Comparison of ENCODE assay signal across 17 cellular contexts in genomic region chr3:177672252-177672911, GRCh38.
DNase-seq lines count a peak whose midpoint lies in the region; ATAC-seq and TF ChIP-seq lines count a peak whose summit lies in the region.
"Had no signal": no experiment of that assay in that cellular context is flagged by ENCODE, and none has a peak within 500 bp of the region (broad histone marks: within the 10 kb centered on the region; RNA-seq: fewer than 3 reads in every experiment).

No MANE protein-coding gene starts in this region.

- H3K27ac Mint-ChIP-seq in Caco-2 (ENCODE audit: unreplicated experiment) (peak overlapping the region; percentile 57), natural killer cell (no peak overlapping the region)
- peak overlapping the region; percentile 73 for H3K27ac Mint-ChIP-seq in dendritic cell treated with granulocyte-macrophage colony-stimulating factor and Interleukin-4, amounts not matched to agents 40 ng/mL and 50 ng/mL, for 4 days
- H3K27ac Mint-ChIP-seq in CD4-positive, alpha-beta T cell = no peak overlapping the region
- H3K27ac Mint-ChIP-seq: CD14-positive monocyte had no signal

- H3K27ac ChIP-seq in Panc1 (ENCODE audit: low read length) = peak overlapping the region; percentile 23; the same call in 1 of the 2 replicates
- H3K27ac ChIP-seq in CD4-positive, alpha-beta T cell (ENCODE audit: low read depth, low read length) = no peak overlapping the region

- H3K4me1 ChIP-seq in Caco-2 = peaks cover 51% of the 10 kb centered on the region
- no peaks in the 10 kb centered on the region for H3K4me1 ChIP-seq in Panc1 (ENCODE audit: control insufficient read depth, insufficient read depth, low read length)

- intact Hi-C loops in Caco-2 (cut with micrococcal nuclease; ENCODE audit: unreplicated experiment) (loop anchor here (1.0 to 5.0 kb wide), 6 partner anchors 50 to 372 kb away; no protein-coding TSS in a partner anchor), Panc1 (cut with micrococcal nuclease; ENCODE audit: unreplicated experiment) (no loop called here), natural killer cell (cut with micrococcal nuclease) (no loop called here)
- intact Hi-C loops in dendritic cell treated with granulocyte-macrophage colony-stimulating factor and Interleukin-4, amounts not matched to agents 40 ng/mL and 50 ng/mL, for 4 days (cut with micrococcal nuclease) = no loop called here
- intact Hi-C loops in CD4-positive, alpha-beta T cell (cut with DNase I, micrococcal nuclease) = loop anchor here in 1 of 2 experiments (5.0 kb wide), 1 partner anchor 625 kb away; no protein-coding TSS in a partner anchor

- H3K4me3 Mint-ChIP-seq in Caco-2 (ENCODE audit: unreplicated experiment) (peak overlapping the region; percentile 46), natural killer cell (no peak overlapping the region)
- no peak overlapping the region for H3K4me3 Mint-ChIP-seq in dendritic cell treated with granulocyte-macrophage colony-stimulating factor and Interleukin-4, amounts not matched to agents 40 ng/mL and 50 ng/mL, for 4 days
- no peak overlapping the region for H3K4me3 Mint-ChIP-seq in CD4-positive, alpha-beta T cell
- H3K4me3 Mint-ChIP-seq: CD14-positive monocyte had no signal

- no peak for ATAC-seq in Panc1
- no peak for ATAC-seq in natural killer cell
- ATAC-seq in CD4-positive, alpha-beta T cell (ENCODE audit: poor library complexity) = no peak
- no peak for ATAC-seq in HG02571 (IDR thresholded peaks at IDR 0.05; ENCODE audit: unreplicated experiment)

- no TSS peak for BruUV-seq in Caco-2 (replicated peaks; lab: Mats Ljungman, UMichigan)
- BruUV-seq in Panc1 (replicated peaks; lab: Mats Ljungman, UMichigan) = no TSS peak

- no peak overlapping the region for H3K4me3 ChIP-seq in Caco-2 (ENCODE audit: low read depth, low read length)
- H3K4me3 ChIP-seq in Panc1 (ENCODE audit: low read depth in 2 of 2, low read length in 2 of 2) = no peak overlapping the region

- H3K27me3 Mint-ChIP-seq in Caco-2 (ENCODE audit: insufficient read depth, unreplicated experiment) (no peaks in the 10 kb centered on the region), natural killer cell (ENCODE audit: low read depth in 2 of 2) (peaks cover 0 to 2% of the 10 kb centered on the region in 2 donors)
- H3K27me3 Mint-ChIP-seq in dendritic cell treated with granulocyte-macrophage colony-stimulating factor and Interleukin-4, amounts not matched to agents 40 ng/mL and 50 ng/mL, for 4 days = peaks cover 2% of the 10 kb centered on the region
- no peaks in the 10 kb centered on the region for H3K27me3 Mint-ChIP-seq in CD4-positive, alpha-beta T cell

- H3K36me3 ChIP-seq in Caco-2 (ENCODE audit: control insufficient read depth, insufficient read depth, low read length) (no peaks in the 10 kb centered on the region), Panc1 (ENCODE audit: control insufficient read depth, insufficient read depth, low read length) (no peaks in the 10 kb centered on the region)

- in situ Hi-C loops in Panc1 (cut with HindIII; ENCODE audit: low pct_unique_long_range_greater_than_20kb, low sequenced_read_pairs) = no loop called here

- CTCF ChIA-PET in Caco-2 (lab: Charles Lee) (no interaction called here), Panc1 (lab: Charles Lee) (no interaction called here)
- CTCF ChIA-PET in CD4-positive, alpha-beta T cell (lab: Charles Lee) = no interaction called here

- H3K36me3 Mint-ChIP-seq in Caco-2 (ENCODE audit: insufficient read depth, unreplicated experiment) (no peaks in the 10 kb centered on the region), natural killer cell (no peaks in the 10 kb centered on the region)
- H3K36me3 Mint-ChIP-seq in dendritic cell treated with granulocyte-macrophage colony-stimulating factor and Interleukin-4, amounts not matched to agents 40 ng/mL and 50 ng/mL, for 4 days (ENCODE audit: low read depth) = no peaks in the 10 kb centered on the region
- no peaks in the 10 kb centered on the region for H3K36me3 Mint-ChIP-seq in CD4-positive, alpha-beta T cell (ENCODE audit: low read depth)
- H3K36me3 Mint-ChIP-seq: CD14-positive monocyte had no signal

- TF ChIP-seq CTCF in Caco-2 (IDR thresholded peaks at IDR 0.05; ENCODE audit: insufficient read depth in 1 of 2, low read depth in 1 of 2, low read length in 1 of 2, severe bottlenecking in 1 of 2, unreplicated experiment in 1 of 2) = no peak
- no peak for TF ChIP-seq CTCF in Panc1 (IDR thresholded peaks at IDR 0.05)
- no peak for TF ChIP-seq CTCF in natural killer cell (IDR thresholded peaks at IDR 0.05)
- no peak for TF ChIP-seq CTCF in CD4-positive, alpha-beta T cell (IDR thresholded peaks at IDR 0.05)

- POLR2A ChIA-PET in Caco-2 (lab: Charles Lee) (no interaction called here), Panc1 (lab: Charles Lee) (no interaction called here)
- POLR2A ChIA-PET in CD4-positive, alpha-beta T cell (lab: Charles Lee) = no interaction called here

- H3K4me1 Mint-ChIP-seq in Caco-2 (ENCODE audit: low read depth, unreplicated experiment) = peaks cover 39% of the 10 kb centered on the region
- H3K4me1 Mint-ChIP-seq in dendritic cell treated with granulocyte-macrophage colony-stimulating factor and Interleukin-4, amounts not matched to agents 40 ng/mL and 50 ng/mL, for 4 days (ENCODE audit: low read depth) = peaks cover 25% of the 10 kb centered on the region
- H3K4me1 Mint-ChIP-seq in natural killer cell = peaks cover 0 to 4% of the 10 kb centered on the region in 2 donors
- H3K4me1 Mint-ChIP-seq in CD4-positive, alpha-beta T cell (ENCODE audit: low read depth) = no peaks in the 10 kb centered on the region

- H3K9me3 Mint-ChIP-seq in Caco-2 (ENCODE audit: unreplicated experiment) (peaks cover 22% of the 10 kb centered on the region), natural killer cell (no peaks in the 10 kb centered on the region)
- no peaks in the 10 kb centered on the region for H3K9me3 Mint-ChIP-seq in dendritic cell treated with granulocyte-macrophage colony-stimulating factor and Interleukin-4, amounts not matched to agents 40 ng/mL and 50 ng/mL, for 4 days
- H3K9me3 Mint-ChIP-seq in CD4-positive, alpha-beta T cell = no peaks in the 10 kb centered on the region

- DNase-seq in Caco-2 = peak; percentile 68 to 74
- no peak for DNase-seq in Panc1 (ENCODE audit: low read depth, low spot score)
- DNase-seq in myocyte (ENCODE audit: low read depth) = peak; percentile 3
- no peak for DNase-seq in natural killer cell
- no peak for DNase-seq in anterior cingulate cortex (lab: John Stamatoyannopoulos, UW)
- DNase-seq in CD4-positive, alpha-beta T cell = no peak
- DNase-seq: DMS79, H7, NCI-H1694 treated with DMSO at 0.1 percent for 48 hours, NCI-H2081 treated with DMSO at 0.1 percent for 48 hours, NCI-H2171 treated with DMSO at 0.1 percent for 48 hours, NCI-H446, NCI-H526, Right ventricle myocardium superior had no signal

- H3K27me3 ChIP-seq in Caco-2 (replicated peaks; ENCODE audit: control insufficient read depth, insufficient read depth, low read length) (no peaks in the 10 kb centered on the region), Panc1 (ENCODE audit: control insufficient read depth, insufficient read depth, low read length) (no peaks in the 10 kb centered on the region)
- no peaks in the 10 kb centered on the region for H3K27me3 ChIP-seq in CD4-positive, alpha-beta T cell (ENCODE audit: control insufficient read depth, insufficient read depth, low read length)

- H3K9me3 ChIP-seq in Caco-2 = no peaks in the 10 kb centered on the region
- no peaks in the 10 kb centered on the region for H3K9me3 ChIP-seq in Panc1 (ENCODE audit: control insufficient read depth, insufficient read depth, low read depth, low read length)
- H3K9me3 ChIP-seq in CD4-positive, alpha-beta T cell (ENCODE audit: control insufficient read depth, low read length) = no peaks in the 10 kb centered on the region

Comparison
In these comparisons a context has a peak if more than half of its experiments do, and no peak if none do; other contexts are left out.
1. DNase-seq: peak in Caco-2 (2 of 2) and myocyte (single experiment); none in Panc1 (single experiment), natural killer cell (single experiment), anterior cingulate cortex (0 of 58) and CD4-positive, alpha-beta T cell (0 of 10).
2. H3K27ac Mint-ChIP-seq: peak in Caco-2 (single experiment) and dendritic cell treated with granulocyte-macrophage colony-stimulating factor and Interleukin-4, amounts not matched to agents 40 ng/mL and 50 ng/mL, for 4 days (single experiment); none in natural killer cell (0 of 2) and CD4-positive, alpha-beta T cell (single experiment).